Comparison of ENCODE assay signal across 8 cellular contexts in genomic region chr14:68248481-68249255, GRCh38.
A peak's percentile ranks its signal among the peaks of the same experiment; 100 is the strongest.
DNase-seq lines count a peak whose midpoint lies in the region; ATAC-seq and TF ChIP-seq lines count a peak whose summit lies in the region.

No MANE protein-coding gene starts in this region.

- peak overlapping the region; percentile 92 for H4K91ac ChIP-seq in trophoblast cell (ENCODE audit: low read depth, low read length)

- H2BK120ac ChIP-seq in trophoblast cell (ENCODE audit: insufficient read depth, low read length, poor library complexity) = peak overlapping the region; percentile 65

- peak overlapping the region; percentile 16 for H2AK5ac ChIP-seq in trophoblast cell (ENCODE audit: low read length)

- peak overlapping the region; percentile 62 for H2BK12ac ChIP-seq in trophoblast cell (ENCODE audit: low read length)

- H3K9me3 Mint-ChIP-seq in activated T-cell treated with anti-CD3 and anti-CD28 coated beads, Interleukin-2, amount 50 U/mL, for 4 hours = no peaks in the 10 kb centered on the region

- H2BK5ac ChIP-seq in trophoblast cell (ENCODE audit: low read depth, low read length, poor library complexity) = peak overlapping the region; percentile 79

- ATAC-seq in activated T-cell treated with anti-CD3 and anti-CD28 coated beads, Interleukin-2, amount 50 U/mL, for 4 hours = peak; percentile 52 to 59
- no peak for ATAC-seq in HG03442 (IDR thresholded peaks at IDR 0.05; ENCODE audit: unreplicated experiment)

- peaks cover 18 to 27% of the 10 kb centered on the region in 2 experiments for H3K4me1 ChIP-seq in trophoblast cell (ENCODE audit: control insufficient read depth in 1 of 2, insufficient read depth in 2 of 2, low read length in 2 of 2)

- peaks cover 39% of the 10 kb centered on the region for H3K79me1 ChIP-seq in trophoblast cell (ENCODE audit: low read length)

- no peak overlapping the region for H3K9ac ChIP-seq in trophoblast cell (ENCODE audit: low read length)

- peak; percentile 12; the same call in 1 of the 2 replicates for TF ChIP-seq CTCF in GM12874 (IDR thresholded peaks at IDR 0.05; ENCODE audit: insufficient read depth, low read depth, low read length)

- H4K12ac ChIP-seq in trophoblast cell (ENCODE audit: low read depth, low read length) = peak overlapping the region; percentile 1

- no peaks in the 10 kb centered on the region for H3K36me3 Mint-ChIP-seq in activated T-cell treated with anti-CD3 and anti-CD28 coated beads, Interleukin-2, amount 50 U/mL, for 4 hours (ENCODE audit: insufficient read depth)

- H3K27me3 ChIP-seq in trophoblast cell (ENCODE audit: insufficient read depth, low read length) = no peaks in the 10 kb centered on the region

- H2AFZ ChIP-seq in trophoblast cell (ENCODE audit: insufficient read depth, low read length, poor library complexity) = peak overlapping the region; percentile 18

- H3K4me2 ChIP-seq in trophoblast cell (ENCODE audit: low read length) = no peak overlapping the region

- peak overlapping the region; percentile 94 for H3K27ac ChIP-seq in trophoblast cell (ENCODE audit: low read depth, low read length)

- no peak overlapping the region for H3K4me3 ChIP-seq in trophoblast cell (ENCODE audit: low read depth, low read length)

- H3K4me3 Mint-ChIP-seq in activated T-cell treated with anti-CD3 and anti-CD28 coated beads, Interleukin-2, amount 50 U/mL, for 4 hours = no peak overlapping the region

- no CpG with 5 or more reads among the region's 7 CpGs for WGBS in trophoblast cell (ENCODE audit: extremely low coverage, insufficient coverage, insufficient read length)

- peak overlapping the region; percentile 47 for H3K18ac ChIP-seq in trophoblast cell (ENCODE audit: low read length)

- H3K9me3 ChIP-seq in trophoblast cell (ENCODE audit: insufficient read depth, low read depth, low read length) = no peaks in the 10 kb centered on the region

- peaks cover 38% of the 10 kb centered on the region for H3K4me1 Mint-ChIP-seq in activated T-cell treated with anti-CD3 and anti-CD28 coated beads, Interleukin-2, amount 50 U/mL, for 4 hours (ENCODE audit: low read depth)

- peak overlapping the region; percentile 69 for H3K14ac ChIP-seq in trophoblast cell (ENCODE audit: low read length)

- H4K8ac ChIP-seq in trophoblast cell (ENCODE audit: low read depth, low read length) = peak overlapping the region; percentile 64

- H3K36me3 ChIP-seq in trophoblast cell (ENCODE audit: control insufficient read depth in 1 of 2, insufficient read depth in 2 of 2, low read length in 2 of 2) = no peaks in the 10 kb centered on the region

- peak overlapping the region; percentile 24 for H3K4ac ChIP-seq in trophoblast cell (ENCODE audit: low read depth, low read length)

- peaks cover 3% of the 10 kb centered on the region for H3K79me2 ChIP-seq in trophoblast cell (ENCODE audit: control insufficient read depth, insufficient read depth, low read length, poor library complexity)

- H3K27me3 Mint-ChIP-seq in activated T-cell treated with anti-CD3 and anti-CD28 coated beads, Interleukin-2, amount 50 U/mL, for 4 hours (ENCODE audit: low read depth) = no peaks in the 10 kb centered on the region

- H3K23ac ChIP-seq in trophoblast cell (ENCODE audit: low read length) = no peak overlapping the region

- DNase-seq in AML-193 (lab: John Stamatoyannopoulos, UW) (peak; percentile 2 to 22), NCI-H2029 treated with DMSO at 0.1 percent for 48 hours (lab: John Stamatoyannopoulos, UW) (peak; percentile 12), glomerular visceral epithelial cell (ENCODE audit: extremely low spot score) (peak; percentile 76), trophoblast cell (peak; percentile 68 to 82)
- no peak for DNase-seq in activated T-cell treated with anti-CD3 and anti-CD28 coated beads, Interleukin-2, amount 50 U/mL, for 4 hours
- no peak for DNase-seq in stimulated activated CD4-positive, alpha-beta T cell treated with anti-CD3 and anti-CD28 coated beads, Interleukin-2, amount 100 ng/mL, for 48 hours

Comparison
In these comparisons a context has a peak if more than half of its experiments do, and no peak if none do; other contexts are left out.
1. DNase-seq: peak in AML-193 (2 of 2), NCI-H2029 treated with DMSO at 0.1 percent for 48 hours (single experiment), glomerular visceral epithelial cell (single experiment) and trophoblast cell (2 of 2); none in activated T-cell treated with anti-CD3 and anti-CD28 coated beads, Interleukin-2, amount 50 U/mL, for 4 hours (single experiment) and stimulated activated CD4-positive, alpha-beta T cell treated with anti-CD3 and anti-CD28 coated beads, Interleukin-2, amount 100 ng/mL, for 48 hours (0 of 2).